ENCODE assay signal across 13 cellular contexts in the genomic region with DNA sequence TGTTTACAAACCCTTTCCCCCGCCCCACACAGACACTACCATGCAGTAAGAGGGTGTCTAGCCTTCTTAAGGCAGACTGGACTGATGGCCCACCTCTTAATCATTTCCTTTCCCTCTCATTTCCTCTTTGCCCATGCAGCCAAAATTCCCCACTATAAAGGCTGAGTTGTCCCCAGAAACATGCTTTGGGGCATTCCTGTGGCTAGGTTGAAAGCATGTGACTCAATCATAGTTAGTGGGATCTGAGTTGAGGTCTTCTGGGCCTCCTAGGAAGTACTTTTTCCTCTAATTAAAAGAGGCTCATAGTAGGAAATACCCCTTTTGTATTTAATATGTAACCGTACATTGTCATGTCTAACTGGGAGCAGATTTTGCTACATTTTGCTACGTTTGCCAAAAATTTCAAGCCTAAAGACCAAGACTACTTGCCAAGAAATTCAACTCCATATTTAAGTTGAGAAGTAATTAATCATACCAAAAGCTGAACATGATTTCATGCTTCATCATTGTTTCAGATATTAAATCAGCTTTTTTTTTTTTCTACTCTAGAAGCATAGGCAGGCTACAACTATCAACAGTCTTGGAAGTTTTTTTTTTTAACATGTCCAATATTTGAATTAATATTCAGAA.
DNase-seq lines count a peak whose midpoint lies in the region; ATAC-seq, FAIRE-seq and TF ChIP-seq lines count a peak whose summit lies in the region.
"Had no signal": no experiment of that assay in that cellular context is flagged by ENCODE, and none has a peak within 500 bp of the region (broad histone marks: within the 10 kb centered on the region; RNA-seq: fewer than 3 reads in every experiment).

No MANE protein-coding gene starts in this region.

- TF ChIP-seq CTCF in bronchial epithelial cell (IDR thresholded peaks at IDR 0.05; ENCODE audit: insufficient read depth, low read length, severe bottlenecking): no peak

- no peaks in the 10 kb centered on the region for H3K27me3 ChIP-seq in bronchial epithelial cell (ENCODE audit: control insufficient read depth, insufficient read depth, low read length)
- H3K27me3 ChIP-seq in effector memory CD4-positive, alpha-beta T cell (replicated peaks; ENCODE audit: control insufficient read depth, insufficient read depth, low read length, poor library complexity, severe bottlenecking): no peaks in the 10 kb centered on the region
- H3K27me3 ChIP-seq: cardiac muscle cell had no signal

- no peak for TF ChIP-seq POLR2A in GM12891 (IDR thresholded peaks at IDR 0.05; ENCODE audit: low read depth, low read length)

- DNase-seq in GM12891 (ENCODE audit: insufficient read length, low spot score): no peak
- DNase-seq in HT1080 (ENCODE audit: low read depth): peak; percentile 98
- peak; percentile 94 for DNase-seq in bronchial epithelial cell (ENCODE audit: low read depth)
- DNase-seq in non-pigmented ciliary epithelial cell (ENCODE audit: low read depth): peak; percentile 91
- DNase-seq in effector memory CD4-positive, alpha-beta T cell: no peak
- DNase-seq: GF-D8, NCI-H187 treated with DMSO at 0.1 percent for 48 hours, SHP77 had no signal

- H3K27ac ChIP-seq in effector memory CD4-positive, alpha-beta T cell (ENCODE audit: insufficient read depth, low read length, poor library complexity, severe bottlenecking): no peak overlapping the region
- H3K27ac ChIP-seq: cardiac muscle cell, HL-60 had no signal

- H3K9me3 ChIP-seq in effector memory CD4-positive, alpha-beta T cell (ENCODE audit: control insufficient read depth, low read length): no peaks in the 10 kb centered on the region

- H3K4me3 ChIP-seq in bronchial epithelial cell (ENCODE audit: low read depth, low read length): no peak overlapping the region
- H3K4me3 ChIP-seq in effector memory CD4-positive, alpha-beta T cell (ENCODE audit: insufficient read depth, low read depth, low read length, poor library complexity, severe bottlenecking): no peak overlapping the region
- H3K4me3 ChIP-seq: cardiac muscle cell had no signal

- FAIRE-seq in GM12891 (lab: Jason Lieb, UNC) (no peak), bronchial epithelial cell (lab: Jason Lieb, UNC) (no peak)

- no peak for ATAC-seq in HG03135 (IDR thresholded peaks at IDR 0.05; ENCODE audit: unreplicated experiment)
- no peak for ATAC-seq in GM19455 (IDR thresholded peaks at IDR 0.05; ENCODE audit: unreplicated experiment)
- ATAC-seq in HG03354 (IDR thresholded peaks at IDR 0.05; ENCODE audit: poor library complexity, severe bottlenecking, unreplicated experiment): no peak

- H3K4me1 ChIP-seq in effector memory CD4-positive, alpha-beta T cell (ENCODE audit: control insufficient read depth, insufficient read depth, low read length, poor library complexity, severe bottlenecking): no peaks in the 10 kb centered on the region

- no peaks in the 10 kb centered on the region for H3K36me3 ChIP-seq in bronchial epithelial cell (ENCODE audit: control insufficient read depth, insufficient read depth, low read length)
- H3K36me3 ChIP-seq in effector memory CD4-positive, alpha-beta T cell (ENCODE audit: control insufficient read depth, insufficient read depth, low read length): no peaks in the 10 kb centered on the region
- H3K36me3 ChIP-seq: cardiac muscle cell had no signal

TF ChIP-seq in GM12891, 5 proteins besides CTCF, POLR2A, EP300 and RAD21:
- TF ChIP-seq POLR2AphosphoS5 (IDR thresholded peaks at IDR 0.05; ENCODE audit: low read depth, low read length) (no peak), SPI1 (IDR thresholded peaks at IDR 0.05; ENCODE audit: low read depth, low read length) (peak; percentile 65)

Comparison
In these comparisons a context has a peak if more than half of its experiments do, and no peak if none do; other contexts are left out.
1. DNase-seq: peak in HT1080 (single experiment), bronchial epithelial cell (single experiment) and non-pigmented ciliary epithelial cell (single experiment); none in GM12891 (single experiment) and effector memory CD4-positive, alpha-beta T cell (0 of 3).